Comparison of ENCODE assay signal across 7 cellular contexts in the genomic region with DNA sequence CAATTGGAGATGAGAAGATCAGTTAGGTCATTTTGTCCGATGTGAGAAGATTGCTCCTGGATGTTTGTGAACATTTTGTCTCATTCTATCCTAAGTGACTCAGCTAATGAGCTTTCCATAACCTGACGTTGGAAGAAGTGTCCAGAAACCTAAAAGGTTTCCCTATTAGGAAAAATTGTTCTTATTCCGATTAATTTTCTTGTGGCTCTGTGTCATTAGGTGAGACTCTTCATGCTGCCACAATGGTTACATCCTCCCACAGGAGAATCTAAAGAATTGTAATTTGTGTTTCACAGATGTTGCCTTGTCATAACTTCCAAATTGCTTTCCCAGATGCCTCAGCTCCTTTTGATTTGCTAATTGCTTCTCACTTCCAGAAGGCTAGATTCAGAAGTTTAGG.
"Had no signal": no experiment of that assay in that cellular context is flagged by ENCODE, and none has a peak within 500 bp of the region (broad histone marks: within the 10 kb centered on the region; RNA-seq: fewer than 3 reads in every experiment).

No MANE protein-coding gene starts in this region.

- FAIRE-seq: G401.6, GM12878, GM12892, GM18507, GM19239 had no signal

- DNase-seq: GDM1, GF-D8 had no signal

- H3K4me3 ChIP-seq: GM12878 had no signal
